Comparison of ENCODE assay signal across 28 cellular contexts in the genomic region with DNA sequence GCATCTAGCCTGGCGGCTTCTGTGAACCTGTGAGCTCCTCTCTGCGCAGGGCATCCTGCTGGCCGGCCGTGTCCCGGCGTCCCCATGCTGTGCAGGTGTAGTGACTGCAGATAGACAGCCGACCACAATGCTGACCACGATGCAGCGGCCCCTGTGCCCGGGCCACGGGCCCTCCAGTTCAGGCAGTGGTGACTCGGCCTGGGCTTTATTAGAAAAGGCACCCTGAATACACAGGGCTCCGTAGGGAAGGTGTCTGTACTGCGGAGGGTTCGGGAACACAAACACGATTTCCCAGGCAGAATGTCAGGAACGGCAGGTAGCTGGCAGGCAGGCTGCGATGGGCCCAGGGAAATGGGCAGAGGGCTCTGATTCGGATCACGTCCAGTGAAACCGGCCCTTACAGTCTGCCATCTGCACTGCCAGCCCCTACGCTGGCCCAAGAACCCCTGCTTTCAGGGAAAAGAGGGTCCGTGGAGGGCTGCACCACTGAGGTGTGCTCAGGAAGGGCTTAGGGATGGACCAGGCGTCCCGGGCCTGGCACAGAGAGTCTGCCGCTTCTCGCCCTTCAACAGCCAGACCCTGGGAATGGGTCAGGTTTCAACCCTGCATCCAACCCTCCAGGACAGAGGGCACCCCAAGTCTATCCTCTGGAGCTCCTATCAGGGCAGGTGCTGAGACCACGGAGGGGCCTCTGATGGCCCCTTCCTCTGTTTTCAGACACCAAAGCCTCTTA.
A peak's percentile ranks its signal among the peaks of the same experiment; 100 is the strongest.
DNase-seq lines count a peak whose midpoint lies in the region; ATAC-seq and TF ChIP-seq lines count a peak whose summit lies in the region.
"Had no signal": no experiment of that assay in that cellular context is flagged by ENCODE, and none has a peak within 500 bp of the region (broad histone marks: within the 10 kb centered on the region; RNA-seq: fewer than 3 reads in every experiment).

No MANE protein-coding gene starts in this region.

- no peak overlapping the region for H3K4me2 ChIP-seq in DND-41 (ENCODE audit: insufficient read depth, low read length)
- H3K4me2 ChIP-seq: smooth muscle cell had no signal

- no peak overlapping the region for H3K4me3 ChIP-seq in DND-41 (ENCODE audit: low read depth in 1 of 2, low read length in 2 of 2)
- H3K4me3 ChIP-seq: esophagus muscularis mucosa, K562, smooth muscle cell, upper lobe of left lung had no signal

- TF ChIP-seq CTCF in DND-41 (IDR thresholded peaks at IDR 0.05; ENCODE audit: borderline replicate concordance, extremely low read depth, low read length, poor library complexity, severe bottlenecking): no peak
- TF ChIP-seq CTCF in WTC11 (IDR thresholded peaks at IDR 0.05): no peak
- TF ChIP-seq CTCF in glutamatergic neuron (IDR thresholded peaks at IDR 0.05; ENCODE audit: partially characterized antibody, unreplicated experiment): no peak
- no peak for TF ChIP-seq CTCF in natural killer cell (IDR thresholded peaks at IDR 0.05)

- H3K79me2 ChIP-seq in DND-41 (ENCODE audit: insufficient read depth, low read length): peaks cover 100% of the 10 kb centered on the region

- H3K27me3 ChIP-seq in DND-41 (ENCODE audit: insufficient read depth, low read length, poor library complexity): no peaks in the 10 kb centered on the region
- H3K27me3 ChIP-seq: esophagus muscularis mucosa, foreskin keratinocyte, upper lobe of left lung had no signal

- DNase-seq in DND-41 (no peak), WTC11 (ENCODE audit: low spot score) (no peak), glutamatergic neuron (peak; percentile 11), sciatic nerve (ENCODE audit: low spot score) (peak; percentile 53), natural killer cell (no peak), NCI-H1092 (lab: John Stamatoyannopoulos, UW) (no peak), D341Med (ENCODE audit: low spot score) (no peak)
- DNase-seq: activated CD4-positive, CD25-positive, alpha-beta regulatory T cell treated with anti-CD3 and anti-CD28 coated beads, Interleukin-2, amount 50 U/mL, for 72 hours; activated CD8-positive, alpha-beta T cell treated with anti-CD3 and anti-CD28 coated beads for 36 hours; activated gamma-delta T cell; activated T-cell treated with anti-CD3 and anti-CD28 coated beads for 4 hours; DMS53; effector memory CD4-positive, alpha-beta T cell; foreskin keratinocyte; GDM1; H9; MM.1S; naive thymus-derived CD4-positive, alpha-beta T cell; NCI-H1694; stimulated activated CD4-positive, alpha-beta T cell treated with anti-CD3 and anti-CD28 coated beads, Interleukin-1b, Interleukin-23, amount 100 ng/mL, for 48 hours; stimulated activated CD8-positive, alpha-beta memory T cell treated with anti-CD3 and anti-CD28 coated beads, Interleukin-4, amount 100 ng/mL, for 48 hours; T-helper 1 cell had no signal

- peaks cover 54% of the 10 kb centered on the region for H3K4me1 Mint-ChIP-seq in WTC11
- peaks cover 51% of the 10 kb centered on the region for H3K4me1 Mint-ChIP-seq in glutamatergic neuron (ENCODE audit: low read depth, unreplicated experiment)
- H3K4me1 Mint-ChIP-seq in natural killer cell: peaks cover 56 to 63% of the 10 kb centered on the region in 2 donors

- H3K27me3 Mint-ChIP-seq in WTC11 (ENCODE audit: low read depth): no peaks in the 10 kb centered on the region
- H3K27me3 Mint-ChIP-seq in glutamatergic neuron (ENCODE audit: unreplicated experiment): peaks cover 2% of the 10 kb centered on the region
- no peaks in the 10 kb centered on the region for H3K27me3 Mint-ChIP-seq in natural killer cell (ENCODE audit: low read depth in 2 of 2)
- H3K27me3 Mint-ChIP-seq: activated CD8-positive, alpha-beta T cell treated with anti-CD3 and anti-CD28 coated beads for 36 hours; naive thymus-derived CD4-positive, alpha-beta T cell had no signal

- H3K9me3 ChIP-seq in DND-41 (ENCODE audit: insufficient read depth, low read length, severe bottlenecking): no peaks in the 10 kb centered on the region
- H3K9me3 ChIP-seq: esophagus muscularis mucosa, upper lobe of left lung had no signal

- CTCF ChIA-PET in WTC11 (lab: Charles Lee): interaction anchor here (3.6 kb wide), 1 partner anchor 10 kb away, joined by 20 read pairs; no protein-coding TSS in a partner anchor

- H3K9ac ChIP-seq in DND-41 (ENCODE audit: low read depth, low read length): no peak overlapping the region

- H3K27ac ChIP-seq in DND-41 (ENCODE audit: low read length): no peak overlapping the region
- H3K27ac ChIP-seq: foreskin keratinocyte, upper lobe of left lung had no signal

- H2AFZ ChIP-seq in DND-41 (ENCODE audit: low read depth, low read length): no peak overlapping the region

- H3K36me3 Mint-ChIP-seq in WTC11 (no peaks in the 10 kb centered on the region), glutamatergic neuron (ENCODE audit: unreplicated experiment) (no peaks in the 10 kb centered on the region), natural killer cell (no peaks in the 10 kb centered on the region)
- H3K36me3 Mint-ChIP-seq: mesothelial cell of epicardium had no signal

- H3K4me1 ChIP-seq in DND-41 (ENCODE audit: insufficient read depth, low read length): no peaks in the 10 kb centered on the region
- H3K4me1 ChIP-seq: foreskin keratinocyte had no signal

- no peaks in the 10 kb centered on the region for H3K9me3 Mint-ChIP-seq in WTC11
- no peaks in the 10 kb centered on the region for H3K9me3 Mint-ChIP-seq in glutamatergic neuron (ENCODE audit: unreplicated experiment)
- no peaks in the 10 kb centered on the region for H3K9me3 Mint-ChIP-seq in natural killer cell
- H3K9me3 Mint-ChIP-seq: activated CD8-positive, alpha-beta T cell treated with anti-CD3 and anti-CD28 coated beads for 36 hours; H9; naive thymus-derived CD4-positive, alpha-beta T cell had no signal

- no peak overlapping the region for H3K27ac Mint-ChIP-seq in WTC11
- H3K27ac Mint-ChIP-seq in glutamatergic neuron (ENCODE audit: unreplicated experiment): no peak overlapping the region
- peak overlapping the region in 1 of 2 donors; percentile 75 for H3K27ac Mint-ChIP-seq in natural killer cell
- H3K27ac Mint-ChIP-seq: mesothelial cell of epicardium had no signal

- H3K36me3 ChIP-seq in DND-41 (ENCODE audit: insufficient read depth, low read length): peaks cover 74% of the 10 kb centered on the region
- H3K36me3 ChIP-seq: upper lobe of left lung had no signal

- H3K4me3 Mint-ChIP-seq in WTC11: no peak overlapping the region
- H3K4me3 Mint-ChIP-seq in glutamatergic neuron (ENCODE audit: unreplicated experiment): no peak overlapping the region
- H3K4me3 Mint-ChIP-seq in natural killer cell: no peak overlapping the region
- H3K4me3 Mint-ChIP-seq: activated CD8-positive, alpha-beta T cell treated with anti-CD3 and anti-CD28 coated beads for 36 hours; H9; mesothelial cell of epicardium had no signal

- intact Hi-C loops in sciatic nerve (cut with DNase I) (no loop called here), natural killer cell (cut with micrococcal nuclease) (no loop called here)

- POLR2A ChIA-PET in WTC11 (lab: Charles Lee): no interaction called here

- peaks cover 97% of the 10 kb centered on the region for H4K20me1 ChIP-seq in DND-41 (ENCODE audit: insufficient read depth, low read length)

- ATAC-seq in DND-41 (ENCODE audit: insufficient read depth, low read depth) (0 out of 3 replicates have a peak, but pooled peaks have one; percentile 10), WTC11 (no peak), sciatic nerve (no peak), natural killer cell (no peak)
- ATAC-seq: activated CD8-positive, alpha-beta T cell treated with anti-CD3 and anti-CD28 coated beads for 36 hours; foreskin keratinocyte; K562; left lobe of liver; naive thymus-derived CD4-positive, alpha-beta T cell had no signal

TF ChIP-seq in WTC11, 78 proteins besides CTCF, POLR2A, EP300 and RAD21:
- 0 out of 2 replicates have a peak, but pooled peaks have one; percentile 17 for TF ChIP-seq ZNF317 (CRISPR knock-in tag; IDR thresholded peaks at IDR 0.05; ENCODE audit: borderline replicate concordance, low read depth)
- no peak for TF ChIP-seq IRF1 (CRISPR knock-in tag; IDR thresholded peaks at IDR 0.05)

Comparison
In these comparisons a context has a peak if more than half of its experiments do, and no peak if none do; other contexts are left out.
1. DNase-seq: peak in glutamatergic neuron (single experiment) and sciatic nerve (single experiment); none in DND-41 (single experiment), WTC11 (single experiment), natural killer cell (single experiment), NCI-H1092 (single experiment) and D341Med (single experiment).